ENCODE assay signal across 14 cellular contexts in genomic region chr9:16192403-16193017, GRCh38.
DNase-seq lines count a peak whose midpoint lies in the region; ATAC-seq, FAIRE-seq and TF ChIP-seq lines count a peak whose summit lies in the region.
"Had no signal": no experiment of that assay in that cellular context is flagged by ENCODE, and none has a peak within 500 bp of the region (broad histone marks: within the 10 kb centered on the region; RNA-seq: fewer than 3 reads in every experiment).

No MANE protein-coding gene starts in this region.

- H3K27ac ChIP-seq in OCI-LY3 (ENCODE audit: low read length) (no peak overlapping the region), endothelial cell of umbilical vein (ENCODE audit: insufficient read depth, low read depth, low read length) (no peak overlapping the region), kidney (ENCODE audit: low read depth in 2 of 2, low read length in 2 of 2) (no peak overlapping the region)
- H3K27ac ChIP-seq in CD4-positive, alpha-beta memory T cell (ENCODE audit: low read depth, low read length): no peak overlapping the region

- H3K4me1 ChIP-seq in OCI-LY3 (ENCODE audit: low read length) (peaks cover 4% of the 10 kb centered on the region; the same call in 1 of the 2 replicates), endothelial cell of umbilical vein (ENCODE audit: control insufficient read depth, extremely low read depth, insufficient read depth, low read length) (peaks cover 5% of the 10 kb centered on the region), kidney (ENCODE audit: control insufficient read depth in 1 of 2, insufficient read depth in 1 of 2, low read depth in 1 of 2, low read length in 2 of 2) (no peaks in the 10 kb centered on the region)
- no peaks in the 10 kb centered on the region for H3K4me1 ChIP-seq in CD4-positive, alpha-beta memory T cell (ENCODE audit: insufficient read depth, low read length)

- TF ChIP-seq CTCF in OCI-LY3 (IDR thresholded peaks at IDR 0.05; ENCODE audit: low read depth, low read length) (no peak), endothelial cell of umbilical vein (IDR thresholded peaks at IDR 0.05; ENCODE audit: extremely low read depth in 1 of 2, insufficient read depth in 1 of 2, low read depth in 1 of 2, low read length in 2 of 2) (no peak), osteocyte (IDR thresholded peaks at IDR 0.05) (no peak), kidney (IDR thresholded peaks at IDR 0.05; ENCODE audit: borderline replicate concordance, extremely low read depth, insufficient read depth) (no peak)

- no peak for ATAC-seq in GM21526 (IDR thresholded peaks at IDR 0.05; ENCODE audit: low FRiP score, unreplicated experiment)

- H4K20me1 ChIP-seq in OCI-LY3 (ENCODE audit: insufficient read depth, low read length) (no peaks in the 10 kb centered on the region), endothelial cell of umbilical vein (replicated peaks; ENCODE audit: control insufficient read depth, extremely low read depth, insufficient read depth, low read length) (no peaks in the 10 kb centered on the region)

- peak overlapping the region; percentile 37 for H3K4me3 Mint-ChIP-seq in osteocyte (ENCODE audit: unreplicated experiment)
- H3K4me3 Mint-ChIP-seq in CD4-positive, alpha-beta memory T cell: no peak overlapping the region
- H3K4me3 Mint-ChIP-seq: activated T-cell treated with anti-CD3 and anti-CD28 coated beads, Interleukin-2, amount 50 U/mL, for 24 hours; CD8-positive, alpha-beta memory T cell had no signal

- H3K4me1 Mint-ChIP-seq in osteocyte (ENCODE audit: unreplicated experiment): peaks cover 53% of the 10 kb centered on the region
- peaks cover 0 to 1% (median 0%) of the 10 kb centered on the region in 4 donors for H3K4me1 Mint-ChIP-seq in CD4-positive, alpha-beta memory T cell
- H3K4me1 Mint-ChIP-seq: CD8-positive, alpha-beta memory T cell had no signal

- H3K4me3 ChIP-seq in OCI-LY3 (ENCODE audit: low read length) (peak overlapping the region; percentile 65; the same call in 1 of the 2 replicates), endothelial cell of umbilical vein (replicated peaks in 1 of 3; ENCODE audit: insufficient read depth in 1 of 3, low read depth in 1 of 3, low read length in 3 of 3) (no peak overlapping the region), kidney (ENCODE audit: low read length in 2 of 2) (no peak overlapping the region), H7 (ENCODE audit: insufficient read depth, low read depth, low read length) (no peak overlapping the region)
- no peak overlapping the region for H3K4me3 ChIP-seq in CD4-positive, alpha-beta memory T cell (ENCODE audit: low read length in 2 of 2)

- H3K27ac Mint-ChIP-seq in osteocyte (ENCODE audit: unreplicated experiment): peak overlapping the region; percentile 85
- H3K27ac Mint-ChIP-seq in CD4-positive, alpha-beta memory T cell: no peak overlapping the region
- H3K27ac Mint-ChIP-seq: activated T-cell treated with anti-CD3 and anti-CD28 coated beads, Interleukin-2, amount 50 U/mL, for 24 hours; CD8-positive, alpha-beta memory T cell had no signal

- peaks cover 6% of the 10 kb centered on the region for H3K9me3 Mint-ChIP-seq in osteocyte (ENCODE audit: unreplicated experiment)
- peaks cover 1 to 16% (median 7%) of the 10 kb centered on the region in 8 donors for H3K9me3 Mint-ChIP-seq in CD4-positive, alpha-beta memory T cell

- DNase-seq in EH (ENCODE audit: low read depth) (peak; percentile 48), endothelial cell of umbilical vein (ENCODE audit: low read depth, low spot score) (no peak), osteocyte (ENCODE audit: extremely low spot score, unreplicated experiment) (no peak), kidney (no peak), H7 (no peak)
- no peak for DNase-seq in CD4-positive, alpha-beta memory T cell
- DNase-seq: activated CD4-positive, CD25-positive, alpha-beta regulatory T cell; NCI-H524 treated with DMSO at 0.1 percent for 48 hours; SIG-M5 had no signal

- peaks cover 9% of the 10 kb centered on the region for H3K36me3 Mint-ChIP-seq in osteocyte (ENCODE audit: unreplicated experiment)
- no peaks in the 10 kb centered on the region for H3K36me3 Mint-ChIP-seq in CD4-positive, alpha-beta memory T cell
- H3K36me3 Mint-ChIP-seq: CD8-positive, alpha-beta memory T cell had no signal

- CTCF ChIA-PET in endothelial cell of umbilical vein (lab: Charles Lee): interaction anchor here (1.8 kb wide), 1 partner anchor 533 kb away, joined by 6 read pairs; no protein-coding TSS in a partner anchor
- CTCF ChIA-PET in CD4-positive, alpha-beta memory T cell (lab: Charles Lee; ENCODE audit: partially characterized antibody): no interaction called here

- H3K4me2 ChIP-seq in OCI-LY3 (ENCODE audit: low read length) (peak overlapping the region; percentile 92), endothelial cell of umbilical vein (ENCODE audit: insufficient read depth, low read length) (no peak overlapping the region)

- no peaks in the 10 kb centered on the region for H3K27me3 Mint-ChIP-seq in osteocyte (ENCODE audit: unreplicated experiment)
- H3K27me3 Mint-ChIP-seq in CD4-positive, alpha-beta memory T cell: no peaks in the 10 kb centered on the region
- H3K27me3 Mint-ChIP-seq: activated T-cell treated with anti-CD3 and anti-CD28 coated beads, Interleukin-2, amount 50 U/mL, for 24 hours had no signal

- H2AFZ ChIP-seq in OCI-LY3 (ENCODE audit: low read depth, low read length): peak overlapping the region; percentile 90; the same call in 1 of the 2 replicates
- H2AFZ ChIP-seq in endothelial cell of umbilical vein (ENCODE audit: low read depth, low read length): peak overlapping the region; percentile 50

- dilution Hi-C loops in endothelial cell of umbilical vein (cut with MboI; ENCODE audit: extremely low pct_ligation_motif_present, low sequenced_read_pairs): no loop called here

- no peaks in the 10 kb centered on the region for H3K9me1 ChIP-seq in endothelial cell of umbilical vein (replicated peaks; ENCODE audit: control insufficient read depth, extremely low read depth, insufficient read depth, low read length)

- H3K79me2 ChIP-seq in OCI-LY3 (ENCODE audit: low read length): no peaks in the 10 kb centered on the region
- H3K79me2 ChIP-seq in endothelial cell of umbilical vein (ENCODE audit: control insufficient read depth, insufficient read depth, low read length): no peaks in the 10 kb centered on the region

- POLR2A ChIA-PET in endothelial cell of umbilical vein (lab: Charles Lee): no interaction called here
- POLR2A ChIA-PET in CD4-positive, alpha-beta memory T cell (lab: Charles Lee; ENCODE audit: partially characterized antibody): no interaction called here

- intact Hi-C loops in endothelial cell of umbilical vein (cut with micrococcal nuclease) (loop anchor here (1.0 to 10.0 kb wide), 11 partner anchors 172 to 1271 kb away; partner anchors contain the start of gene BNC2), kidney (cut with DNase I) (no loop called here)
- intact Hi-C loops in CD4-positive, alpha-beta memory T cell (cut with micrococcal nuclease): no loop called here

- no peak for TF ChIP-seq POLR2A in endothelial cell of umbilical vein (IDR thresholded peaks at IDR 0.05; ENCODE audit: low read depth, low read length)

- BruUV-seq in endothelial cell of umbilical vein (replicated peaks; lab: Mats Ljungman, UMichigan): no TSS peak

- H3K27me3 ChIP-seq in OCI-LY3 (ENCODE audit: low read depth, low read length): no peaks in the 10 kb centered on the region
- H3K27me3 ChIP-seq in endothelial cell of umbilical vein (ENCODE audit: control insufficient read depth in 2 of 2, insufficient read depth in 2 of 2, low read length in 2 of 2): no peaks in the 10 kb centered on the region
- H3K27me3 ChIP-seq in CD4-positive, alpha-beta memory T cell (ENCODE audit: insufficient read depth, low read length): no peaks in the 10 kb centered on the region
- no peaks in the 10 kb centered on the region for H3K27me3 ChIP-seq in H7 (ENCODE audit: control insufficient read depth, insufficient read depth, low read length)

- FAIRE-seq in endothelial cell of umbilical vein (lab: Jason Lieb, UNC): no peak
- FAIRE-seq in kidney (lab: Jason Lieb, UNC): no peak
- FAIRE-seq: endometrium had no signal

- no peak overlapping the region for H3K9ac ChIP-seq in OCI-LY3 (ENCODE audit: low read length)
- H3K9ac ChIP-seq in endothelial cell of umbilical vein (replicated peaks; ENCODE audit: extremely low read depth, insufficient read depth, low read length): no peak overlapping the region
- no peak overlapping the region for H3K9ac ChIP-seq in kidney (ENCODE audit: low read length in 2 of 2)

- H3K36me3 ChIP-seq in OCI-LY3 (replicated peaks; ENCODE audit: low read depth, low read length): no peaks in the 10 kb centered on the region
- no peaks in the 10 kb centered on the region for H3K36me3 ChIP-seq in endothelial cell of umbilical vein (ENCODE audit: control insufficient read depth in 2 of 2, extremely low read depth in 1 of 2, insufficient read depth in 2 of 2, low read length in 2 of 2)
- H3K36me3 ChIP-seq in kidney (ENCODE audit: control insufficient read depth in 1 of 2, insufficient read depth in 2 of 2, low read length in 2 of 2): no peaks in the 10 kb centered on the region
- no peaks in the 10 kb centered on the region for H3K36me3 ChIP-seq in CD4-positive, alpha-beta memory T cell (ENCODE audit: insufficient read depth, low read length)
- H3K36me3 ChIP-seq in H7 (replicated peaks; ENCODE audit: control insufficient read depth, insufficient read depth, low read length): no peaks in the 10 kb centered on the region

- no peaks in the 10 kb centered on the region for H3K9me3 ChIP-seq in OCI-LY3 (ENCODE audit: insufficient read depth, low read length)
- H3K9me3 ChIP-seq in endothelial cell of umbilical vein (replicated peaks; ENCODE audit: control insufficient read depth, insufficient read depth, low read length): no peaks in the 10 kb centered on the region
- peaks cover 2 to 8% of the 10 kb centered on the region in 2 donors for H3K9me3 ChIP-seq in kidney (ENCODE audit: control insufficient read depth in 1 of 2, low read length in 2 of 2)
- no peaks in the 10 kb centered on the region for H3K9me3 ChIP-seq in CD4-positive, alpha-beta memory T cell (ENCODE audit: control insufficient read depth in 1 of 2, low read length in 2 of 2)

TF ChIP-seq in endothelial cell of umbilical vein, 7 proteins besides CTCF, POLR2A, EP300 and RAD21:
- no peak for TF ChIP-seq EZH2 (IDR thresholded peaks at IDR 0.05; ENCODE audit: borderline replicate concordance, low read depth, low read length, severe bottlenecking)
- TF ChIP-seq GATA2 (IDR thresholded peaks at IDR 0.05; ENCODE audit: insufficient read depth, insufficient read length, low read depth, low read length): no peak
- no peak for TF ChIP-seq POLR2AphosphoS5 (IDR thresholded peaks at IDR 0.05; ENCODE audit: insufficient read depth, low read depth, low read length)
- TF ChIP-seq JUN (IDR thresholded peaks at IDR 0.05; ENCODE audit: borderline replicate concordance, insufficient read depth, insufficient read length, low read depth): no peak
- no peak for TF ChIP-seq MAX (IDR thresholded peaks at IDR 0.05; ENCODE audit: insufficient read depth, insufficient read length)
- no peak for TF ChIP-seq FOS (IDR thresholded peaks at IDR 0.05; ENCODE audit: borderline replicate concordance, insufficient read depth, low read length)
- no peak for TF ChIP-seq MYC (IDR thresholded peaks at IDR 0.05; ENCODE audit: low read depth, low read length)
